In the genomic region with DNA sequence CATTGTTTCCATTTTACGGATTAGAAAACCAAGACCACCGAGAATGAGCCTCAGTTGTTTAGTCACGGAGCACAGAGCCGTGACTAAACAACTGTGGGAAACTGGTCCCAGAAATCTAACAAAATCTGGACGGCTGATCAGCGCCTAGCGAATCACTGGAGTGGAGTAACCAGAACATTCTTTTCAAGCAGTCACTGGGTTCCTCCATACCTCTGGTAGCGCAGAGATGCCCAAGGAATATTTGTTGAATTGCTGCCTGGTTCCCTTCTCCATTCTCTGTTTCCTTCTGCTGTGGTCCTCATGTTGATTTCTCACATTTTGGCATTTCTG, we compare ENCODE assay signal across 8 cellular contexts.
DNase-seq lines count a peak whose midpoint lies in the region; ATAC-seq, FAIRE-seq and TF ChIP-seq lines count a peak whose summit lies in the region.

No MANE protein-coding gene starts in this region.

- H3K4me1 ChIP-seq in Panc1 (ENCODE audit: control insufficient read depth, insufficient read depth, low read length) (peaks cover 15% of the 10 kb centered on the region), pancreas (peaks cover 0 to 19% (median 4%) of the 10 kb centered on the region in 3 donors), HAP-1 (peaks cover 6% of the 10 kb centered on the region; the same call in 1 of the 2 replicates)

- no TSS peak for BruUV-seq in Panc1 (replicated peaks; lab: Mats Ljungman, UMichigan)

- no peaks in the 10 kb centered on the region for H3K36me3 ChIP-seq in Panc1 (ENCODE audit: control insufficient read depth, insufficient read depth, low read length)
- no peaks in the 10 kb centered on the region for H3K36me3 ChIP-seq in pancreas
- no peaks in the 10 kb centered on the region for H3K36me3 ChIP-seq in HAP-1 (replicated peaks)

- WGBS in pancreas, 2 donors = 9 to 10% methylated on average over 8 of the region's 8 CpGs

- no peak for TF ChIP-seq CTCF in Panc1 (IDR thresholded peaks at IDR 0.05)
- no peak for TF ChIP-seq CTCF in epithelial cell of proximal tubule (conservative IDR thresholded peaks at IDR 0.05; ENCODE audit: low read depth, low read length)
- TF ChIP-seq CTCF in pancreas (IDR thresholded peaks at IDR 0.05) = no peak

- H3K9me3 ChIP-seq in Panc1 (ENCODE audit: control insufficient read depth, insufficient read depth, low read depth, low read length) = no peaks in the 10 kb centered on the region
- H3K9me3 ChIP-seq in pancreas = no peaks in the 10 kb centered on the region
- no peaks in the 10 kb centered on the region for H3K9me3 ChIP-seq in HAP-1

- in situ Hi-C loops in Panc1 (cut with HindIII; ENCODE audit: low pct_unique_long_range_greater_than_20kb, low sequenced_read_pairs) (no loop called here), HAP-1 (cut with MboI; ENCODE audit: low sequenced_read_pairs) (no loop called here)

- POLR2A ChIA-PET in Panc1 (lab: Charles Lee) = no interaction called here

- H3K27ac ChIP-seq in Panc1 (ENCODE audit: low read length) = peak overlapping the region; percentile 61; the same call in 1 of the 2 replicates
- H3K27ac ChIP-seq in pancreas = no peak overlapping the region

- CTCF ChIA-PET in Panc1 (lab: Charles Lee) = no interaction called here

- H3K4me3 ChIP-seq in Panc1 (ENCODE audit: low read depth in 2 of 2, low read length in 2 of 2) (peak overlapping the region; percentile 59 to 74), epithelial cell of proximal tubule (ENCODE audit: low read depth, low read length) (peak overlapping the region; percentile 85), pancreas (peak overlapping the region; percentile 47 to 61 (median 56)), HAP-1 (no peak overlapping the region)

- no peak for FAIRE-seq in pancreas (lab: Jason Lieb, UNC)

- intact Hi-C loops in Panc1 (cut with micrococcal nuclease; ENCODE audit: unreplicated experiment) (loop anchor here (5.0 kb wide), 1 partner anchor 90 kb away; no protein-coding TSS in a partner anchor), pancreas (cut with DNase I) (no loop called here)

- H3K27me3 ChIP-seq in Panc1 (ENCODE audit: control insufficient read depth, insufficient read depth, low read length) (peaks cover 9% of the 10 kb centered on the region; the same call in 1 of the 2 replicates), pancreas (peaks cover 0 to 12% (median 0%) of the 10 kb centered on the region in 4 donors), HAP-1 (ENCODE audit: low read depth) (0 out of 2 replicates have a peak, but pooled peaks cover 3% of the 10 kb centered on the region)

- ATAC-seq in Panc1 = no peak
- ATAC-seq in pancreas = no peak
- ATAC-seq in HG03159 (IDR thresholded peaks at IDR 0.05; ENCODE audit: unreplicated experiment) = no peak
- no peak for ATAC-seq in GM18517 (IDR thresholded peaks at IDR 0.05; ENCODE audit: unreplicated experiment)

- DNase-seq in EH (ENCODE audit: low read depth) = peak; percentile 20
- no peak for DNase-seq in Panc1 (ENCODE audit: low read depth, low spot score)
- DNase-seq in epithelial cell of proximal tubule (ENCODE audit: low read depth) = no peak
- no peak for DNase-seq in pancreas
- DNase-seq in central memory CD4-positive, alpha-beta T cell = no peak
- DNase-seq in HAP-1 (ENCODE audit: low spot score in 2 of 2) = no peak
